Comparison of ENCODE assay signal across 9 cellular contexts in the genomic region with DNA sequence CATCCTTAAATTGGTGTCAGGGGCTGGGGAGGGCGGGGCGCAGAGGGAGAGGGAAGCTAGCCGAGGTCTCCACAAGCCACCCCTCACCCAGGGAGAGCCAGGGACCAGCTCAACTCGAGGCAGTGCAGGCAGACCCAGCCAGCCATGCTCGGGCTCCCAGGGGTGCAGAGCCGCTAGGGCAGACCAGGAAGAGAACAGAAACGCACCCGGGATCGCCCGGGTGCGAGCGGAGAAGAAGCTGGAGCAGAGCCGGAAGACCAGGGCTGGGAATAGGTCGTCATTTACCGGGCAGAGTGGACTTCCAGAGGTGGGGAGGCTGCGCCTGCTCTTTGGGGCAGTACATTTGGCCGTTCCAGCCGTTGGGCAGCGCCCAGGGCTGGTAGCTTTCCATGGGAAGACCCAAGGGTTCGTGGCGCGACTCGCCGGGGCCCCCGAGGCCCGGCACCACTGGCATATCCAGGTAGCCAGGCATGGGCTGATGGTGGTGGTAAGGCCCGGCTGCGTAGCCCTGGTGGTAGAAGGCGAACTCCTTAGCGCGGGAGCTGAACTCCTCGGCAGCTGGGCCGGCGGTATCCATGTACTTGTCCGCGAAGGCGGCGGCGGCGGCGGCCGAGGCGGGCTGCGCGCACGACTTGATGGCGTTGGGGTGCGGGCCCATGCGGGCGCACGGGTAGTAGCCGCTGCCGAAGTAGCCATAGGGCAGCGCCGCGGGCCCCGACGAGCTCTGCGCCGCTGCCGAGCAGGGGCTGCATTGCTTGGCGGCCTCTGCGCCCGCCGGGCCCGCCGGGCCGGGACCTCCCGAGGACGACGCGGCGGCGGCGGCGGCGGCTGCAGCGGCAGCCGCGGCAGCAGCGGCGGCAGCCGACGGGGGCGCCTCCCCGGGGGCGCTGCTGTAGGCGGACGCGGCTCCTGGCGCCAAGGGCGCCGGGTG. TPM values are rescaled to one million over a fixed set of nuclear protein-coding genes. Genes with fewer than 3 reads are reported as not detected.
DNase-seq lines count a peak whose midpoint lies in the region; ATAC-seq and TF ChIP-seq lines count a peak whose summit lies in the region.
"Had no signal": no experiment of that assay in that cellular context is flagged by ENCODE, and none has a peak within 500 bp of the region (broad histone marks: within the 10 kb centered on the region; RNA-seq: fewer than 3 reads in every experiment).

No MANE protein-coding gene starts in this region.

- intact Hi-C loops in mucosa of descending colon (cut with DNase I, micrococcal nuclease): loop anchor here in 1 of 2 donors (10.0 kb wide), 2 partner anchors 726 to 826 kb away; no protein-coding TSS in a partner anchor

- DNase-seq in BE2C: no peak
- DNase-seq in H7: peak; percentile 87
- peak; percentile 40 to 42 for DNase-seq in activated T-cell treated with anti-CD3 and anti-CD28 coated beads, Interleukin-2, amount 50 U/mL, for 48 hours
- peak in 2 of 3 donors; percentile 41 to 61 for DNase-seq in mucosa of descending colon
- no peak for DNase-seq in NCI-H1092 (lab: John Stamatoyannopoulos, UW)
- DNase-seq in C1 segment of cervical spinal cord (lab: John Stamatoyannopoulos, UW): no peak

- no peaks in the 10 kb centered on the region for H3K4me1 ChIP-seq in BE2C
- H3K4me1 ChIP-seq in mucosa of descending colon (ENCODE audit: low read depth): peaks cover 5% of the 10 kb centered on the region

- ATAC-seq in mucosa of descending colon: peak; percentile 1
- ATAC-seq in HG03135 (IDR thresholded peaks at IDR 0.05; ENCODE audit: unreplicated experiment): no peak
- ATAC-seq in HG03039 (IDR thresholded peaks at IDR 0.05; ENCODE audit: unreplicated experiment): no peak

- no peak for TF ChIP-seq CTCF in BE2C (IDR thresholded peaks at IDR 0.05; ENCODE audit: low read depth, low read length)
- TF ChIP-seq CTCF in mucosa of descending colon (IDR thresholded peaks at IDR 0.05): no peak

- H3K27me3 ChIP-seq in BE2C: peaks cover 99% of the 10 kb centered on the region
- peaks cover 99% of the 10 kb centered on the region for H3K27me3 ChIP-seq in H7 (ENCODE audit: control insufficient read depth, insufficient read depth, low read length)

- no peaks in the 10 kb centered on the region for H3K9me3 ChIP-seq in BE2C
- no peaks in the 10 kb centered on the region for H3K9me3 ChIP-seq in mucosa of descending colon

- H3K4me3 ChIP-seq in BE2C (ENCODE audit: low read depth, low read length): peak overlapping the region; percentile 20
- no peak overlapping the region for H3K4me3 ChIP-seq in H7 (ENCODE audit: insufficient read depth, low read depth, low read length)
- H3K4me3 ChIP-seq in mucosa of descending colon: peak overlapping the region; percentile 68

- no peaks in the 10 kb centered on the region for H3K36me3 ChIP-seq in BE2C
- no peaks in the 10 kb centered on the region for H3K36me3 ChIP-seq in H7 (replicated peaks; ENCODE audit: control insufficient read depth, insufficient read depth, low read length)
- H3K36me3 ChIP-seq in mucosa of descending colon (ENCODE audit: low read depth): no peaks in the 10 kb centered on the region

RNA-seq across cellular contexts. Expression of a gene that starts 0.8 kb away (rescaled TPM):
- not detected for polyA plus RNA-seq in BE2C (2012; ENCODE audit: insufficient read depth, insufficient read length, low read depth)
- not detected in 2 replicates for total RNA-seq in H7 (2014; rRNA removed; shearing (Covaris generic))
- 10 to 100 TPM; 28.0 to 54.3 (median 42.2) TPM for total RNA-seq in mucosa of descending colon

RNA-seq across cellular contexts. Expression of a gene that starts 14.1 kb away (rescaled TPM):
- not detected for polyA plus RNA-seq in BE2C (2012; ENCODE audit: insufficient read depth, insufficient read length, low read depth)
- not detected in 2 replicates for total RNA-seq in H7 (2014; rRNA removed; shearing (Covaris generic))
- total RNA-seq in mucosa of descending colon: 10 to 100 TPM in 1 of 3 donors, 1 to 10 TPM in 2; 3.2 to 27.2 (median 5.4) TPM
- total RNA-seq: dorsolateral prefrontal cortex had no signal

RNA-seq across cellular contexts. Expression of a gene that starts 25.0 kb away (rescaled TPM):
- polyA plus RNA-seq in BE2C (2012; ENCODE audit: insufficient read depth, insufficient read length, low read depth): not detected
- total RNA-seq in H7 (2014; rRNA removed; shearing (Covaris generic)): not detected in 2 replicates
- 10 to 100 TPM; 25.0 to 56.9 (median 25.8) TPM for total RNA-seq in mucosa of descending colon

RNA-seq across cellular contexts. Expression of a gene that starts 33.8 kb away (rescaled TPM):
- polyA plus RNA-seq in BE2C (2012; ENCODE audit: insufficient read depth, insufficient read length, low read depth): not detected
- total RNA-seq in H7 (2014; rRNA removed; shearing (Covaris generic)): not detected in 2 replicates
- 10 to 100 TPM; 22.0 to 27.9 (median 25.0) TPM for total RNA-seq in mucosa of descending colon
- total RNA-seq: dorsolateral prefrontal cortex had no signal

RNA-seq across cellular contexts. Expression of a gene that starts 42.7 kb away (rescaled TPM):
- not detected for polyA plus RNA-seq in BE2C (2012; ENCODE audit: insufficient read depth, insufficient read length, low read depth)
- total RNA-seq in H7 (2014; rRNA removed; shearing (Covaris generic)): not detected in 2 replicates
- 10 to 100 TPM; 17.1 to 29.8 (median 27.9) TPM for total RNA-seq in mucosa of descending colon
- total RNA-seq: dorsolateral prefrontal cortex had no signal

Comparison
In these comparisons a context has a peak if more than half of its experiments do, and no peak if none do; other contexts are left out.
1. DNase-seq: peak in H7 (single experiment), activated T-cell treated with anti-CD3 and anti-CD28 coated beads, Interleukin-2, amount 50 U/mL, for 48 hours (2 of 2) and mucosa of descending colon (2 of 3); none in BE2C (single experiment), NCI-H1092 (single experiment) and C1 segment of cervical spinal cord (0 of 14).
2. RNA of a gene that starts 0.8 kb away (total RNA-seq): 28.0 to 54.3 TPM in mucosa of descending colon; not detected in H7; every median in the first group is over 10 times any median in the second.
3. RNA of a gene that starts 25.0 kb away (total RNA-seq): 25.0 to 56.9 TPM in mucosa of descending colon; not detected in H7; every median in the first group is over 10 times any median in the second.